ENCODE assay signal across 9 cellular contexts in the genomic region with DNA sequence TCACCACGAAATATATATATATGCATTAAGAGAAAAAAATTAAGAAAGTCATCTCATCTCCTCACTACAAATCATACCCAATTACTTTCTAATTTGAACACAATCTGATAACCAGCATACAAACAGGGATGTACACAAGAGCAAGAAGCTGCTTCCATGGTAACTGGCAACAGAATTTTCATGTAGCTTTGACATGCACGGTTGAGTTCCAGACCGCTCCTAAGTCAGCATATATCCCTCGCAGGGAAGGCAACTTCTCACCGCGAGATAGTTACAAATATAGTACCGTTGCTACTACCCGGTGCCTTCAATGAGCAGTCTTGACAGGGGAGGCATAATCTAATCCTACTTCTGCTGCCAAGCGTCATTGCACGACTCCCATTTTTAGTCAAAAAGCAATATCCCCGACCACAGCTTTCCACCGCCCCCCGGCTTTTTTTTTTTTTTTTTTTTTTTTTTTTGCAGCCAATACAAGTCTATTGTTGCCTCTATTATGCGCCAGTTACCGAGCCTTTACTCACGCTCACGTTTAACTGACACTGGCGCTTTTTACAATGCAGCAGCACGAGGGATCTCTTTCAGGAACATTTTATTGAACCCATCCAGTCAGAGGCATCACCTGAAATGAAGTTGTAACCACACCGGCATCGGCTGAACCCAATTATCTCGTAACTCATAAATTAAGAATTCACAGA.
DNase-seq lines count a peak whose midpoint lies in the region; ATAC-seq and TF ChIP-seq lines count a peak whose summit lies in the region.
"Had no signal": no experiment of that assay in that cellular context is flagged by ENCODE, and none has a peak within 500 bp of the region (broad histone marks: within the 10 kb centered on the region; RNA-seq: fewer than 3 reads in every experiment).

No MANE protein-coding gene starts in this region.

- H3K4me1 ChIP-seq in mucosa of stomach (ENCODE audit: control insufficient read depth, insufficient read depth, low read length), result peaks cover 14% of the 10 kb centered on the region

- H3K4me3 ChIP-seq in astrocyte of the spinal cord (ENCODE audit: low read depth, low read length) (peak overlapping the region; percentile 64), mucosa of stomach (ENCODE audit: low read length) (peak overlapping the region; percentile 12)

- no peaks in the 10 kb centered on the region for H3K9me3 ChIP-seq in mucosa of stomach (ENCODE audit: control insufficient read depth, low read length)

- DNase-seq in DMS53 (lab: John Stamatoyannopoulos, UW), result peak; percentile 72
- DNase-seq in astrocyte of the spinal cord (ENCODE audit: low read depth, low spot score), result peak; percentile 30
- no peak for DNase-seq in KG1 (lab: John Stamatoyannopoulos, UW)
- no peak for DNase-seq in activated effector memory CD4-positive, alpha-beta T cell treated with Interleukin-2 at 50 U/mL for 16 hours
- DNase-seq: stimulated activated naive B cell treated with anti-CD40 and anti-IgM and Interleukin-4, amounts not matched to agents 10 μg/mL and 1 μg/mL and 100 μg/mL, for 72 hours had no signal

- in situ Hi-C loops in astrocyte of the spinal cord (cut with HindIII; ENCODE audit: low sequenced_read_pairs), result no loop called here

- no peaks in the 10 kb centered on the region for H3K36me3 ChIP-seq in mucosa of stomach (ENCODE audit: control insufficient read depth, insufficient read depth, low read length)

- no peak for TF ChIP-seq CTCF in astrocyte of the spinal cord (IDR thresholded peaks at IDR 0.05; ENCODE audit: low read depth, low read length)

- ATAC-seq in HG03432 (IDR thresholded peaks at IDR 0.05; ENCODE audit: unreplicated experiment) (peak; percentile 47), HG03457 (IDR thresholded peaks at IDR 0.05; ENCODE audit: unreplicated experiment) (no peak), HG03108 (IDR thresholded peaks at IDR 0.05; ENCODE audit: unreplicated experiment) (no peak)

- peak overlapping the region; percentile 23 for H3K9ac ChIP-seq in mucosa of stomach (ENCODE audit: low read length)

- H3K27me3 ChIP-seq in mucosa of stomach (ENCODE audit: control insufficient read depth, insufficient read depth, low read length), result peaks cover 27% of the 10 kb centered on the region

Comparison
In these comparisons a context has a peak if more than half of its experiments do, and no peak if none do; other contexts are left out.
1. DNase-seq: peak in DMS53 (single experiment) and astrocyte of the spinal cord (single experiment); none in KG1 (single experiment) and activated effector memory CD4-positive, alpha-beta T cell treated with Interleukin-2 at 50 U/mL for 16 hours (single experiment).